Comparison of ENCODE assay signal across 14 cellular contexts in the genomic region with DNA sequence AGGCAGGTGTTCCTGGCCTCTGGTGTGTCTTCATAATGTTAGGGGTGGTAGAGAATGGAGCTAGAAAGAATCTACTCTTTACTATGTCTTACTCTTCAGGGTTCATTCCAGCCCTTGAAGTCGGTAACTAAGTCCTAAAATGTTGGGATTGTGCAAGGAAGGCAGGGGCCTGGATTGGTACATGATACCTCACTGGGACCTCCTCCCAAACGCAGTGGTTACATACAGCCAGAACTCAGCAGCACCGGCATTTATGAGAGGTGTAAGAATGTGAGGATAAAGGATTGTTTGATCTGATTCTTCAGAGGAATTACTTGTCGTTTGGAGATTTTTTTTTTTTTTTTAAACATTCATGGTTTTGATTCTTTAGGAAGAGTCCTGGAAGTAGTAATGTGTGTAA. TPM values are rescaled to one million over a fixed set of nuclear protein-coding genes. Genes with fewer than 3 reads are reported as not detected.
A peak's percentile ranks its signal among the peaks of the same experiment; 100 is the strongest.
DNase-seq lines count a peak whose midpoint lies in the region; ATAC-seq, FAIRE-seq and TF ChIP-seq lines count a peak whose summit lies in the region.
"Had no signal": no experiment of that assay in that cellular context is flagged by ENCODE, and none has a peak within 500 bp of the region (broad histone marks: within the 10 kb centered on the region; RNA-seq: fewer than 3 reads in every experiment).

No MANE protein-coding gene starts in this region.

- intact Hi-C loops in CD8-positive, alpha-beta T cell (cut with DNase I, micrococcal nuclease) = no loop called here
- intact Hi-C loops in PC-9 (cut with micrococcal nuclease; ENCODE audit: unreplicated experiment) = no loop called here

- 87 to 95% methylated on average over 3 to 4 of the region's 4 CpGs for WGBS in endodermal cell (ENCODE audit: insufficient coverage in 1 of 2, insufficient read length in 1 of 2), 2 experiments

- no peaks in the 10 kb centered on the region for H3K9me2 ChIP-seq in PC-9 (ENCODE audit: insufficient read depth)

- H3K4me1 ChIP-seq in CD8-positive, alpha-beta T cell (ENCODE audit: insufficient read depth, low read length) = peaks cover 32% of the 10 kb centered on the region
- peaks cover 56% of the 10 kb centered on the region for H3K4me1 ChIP-seq in PC-9 (replicated peaks; ENCODE audit: insufficient read depth)
- H3K4me1 ChIP-seq in endodermal cell (ENCODE audit: control insufficient read depth, insufficient read depth, low read length) = peaks cover 20% of the 10 kb centered on the region
- peaks cover 20% of the 10 kb centered on the region for H3K4me1 ChIP-seq in rectal smooth muscle tissue (ENCODE audit: control insufficient read depth, insufficient read depth, low read length)

- H3K9me3 ChIP-seq in CD8-positive, alpha-beta T cell (ENCODE audit: low read length) = no peaks in the 10 kb centered on the region
- H3K9me3 ChIP-seq in PC-9 (ENCODE audit: insufficient read depth, low read depth) = no peaks in the 10 kb centered on the region
- no peaks in the 10 kb centered on the region for H3K9me3 ChIP-seq in endodermal cell (ENCODE audit: control insufficient read depth, low read length)

- no peak overlapping the region for H2AFZ ChIP-seq in PC-9

- H4K20me1 ChIP-seq in PC-9 (ENCODE audit: insufficient read depth) = peaks cover 49% of the 10 kb centered on the region

- H3K36me3 ChIP-seq in CD8-positive, alpha-beta T cell (ENCODE audit: insufficient read depth, low read length) = peaks cover 44% of the 10 kb centered on the region
- H3K36me3 ChIP-seq in PC-9 (ENCODE audit: low read depth) (peaks cover 54% of the 10 kb centered on the region), endodermal cell (ENCODE audit: control insufficient read depth, insufficient read depth, low read length) (peaks cover 87% of the 10 kb centered on the region), rectal smooth muscle tissue (ENCODE audit: control insufficient read depth, insufficient read depth, low read length) (peaks cover 15% of the 10 kb centered on the region)

- peaks cover 77% of the 10 kb centered on the region for H3K36me3 Mint-ChIP-seq in CD8-positive, alpha-beta T cell
- H3K36me3 Mint-ChIP-seq in endodermal cell (ENCODE audit: low read depth) = peaks cover 73% of the 10 kb centered on the region

- no peak for DNase-seq in CD8-positive, alpha-beta T cell
- DNase-seq in PC-9 (no peak), endodermal cell (peak; percentile 47), HTR-8/SVneo (ENCODE audit: insufficient read length, low spot score) (no peak), NCI-H1436 treated with DMSO at 0.1 percent for 48 hours (lab: John Stamatoyannopoulos, UW) (no peak)
- DNase-seq in stimulated activated CD4-positive, alpha-beta T cell treated with anti-CD3 and anti-CD28 coated beads, Interleukin-2, amount 100 ng/mL, for 48 hours = no peak
- DNase-seq: activated CD4-positive, alpha-beta T cell treated with anti-CD3 and anti-CD28 coated beads, Interleukin-2, amount 50 U/mL, for 4 hours; brain microvascular endothelial cell; KG1; NCI-H226; retina; SIG-M5 had no signal

- FAIRE-seq in HTR-8/SVneo (lab: Jason Lieb, UNC) = no peak

- no TSS peak for BruUV-seq in PC-9 (replicated peaks; lab: Mats Ljungman, UMichigan)

- H3F3A ChIP-seq in PC-9 (ENCODE audit: insufficient read depth, low read depth) = peaks cover 94% of the 10 kb centered on the region

- H3K27ac ChIP-seq in CD8-positive, alpha-beta T cell (ENCODE audit: low read depth, low read length) = no peak overlapping the region
- H3K27ac ChIP-seq in PC-9 = peak overlapping the region; percentile 49
- no peak overlapping the region for H3K27ac ChIP-seq in endodermal cell (ENCODE audit: low read depth, low read length)
- H3K27ac ChIP-seq in rectal smooth muscle tissue (ENCODE audit: low read depth, low read length) = peak overlapping the region; percentile 6
- H3K27ac ChIP-seq: brain microvascular endothelial cell had no signal

- H3K4me2 ChIP-seq in PC-9 = no peak overlapping the region

- CTCF ChIA-PET in CD8-positive, alpha-beta T cell (lab: Charles Lee) = interaction anchor here (1.0 to 2.6 kb wide), 3 partner anchors 25 to 41 kb away, joined by 3 to 26 read pairs (median 3); no protein-coding TSS in a partner anchor
- CTCF ChIA-PET in PC-9 (lab: Charles Lee) = interaction anchor here (0.6 kb wide), 1 partner anchor 24 kb away, joined by 3 read pairs; no protein-coding TSS in a partner anchor

- H3K27me3 Mint-ChIP-seq in CD8-positive, alpha-beta T cell (ENCODE audit: low read depth) = no peaks in the 10 kb centered on the region
- H3K27me3 Mint-ChIP-seq in endodermal cell (ENCODE audit: insufficient read depth) = no peaks in the 10 kb centered on the region

- peak overlapping the region; percentile 84 for H3K27ac Mint-ChIP-seq in CD8-positive, alpha-beta T cell
- peak overlapping the region; percentile 71 for H3K27ac Mint-ChIP-seq in endodermal cell

- no peaks in the 10 kb centered on the region for H3K27me3 ChIP-seq in CD8-positive, alpha-beta T cell (ENCODE audit: insufficient read depth, low read length)
- H3K27me3 ChIP-seq in PC-9 (ENCODE audit: insufficient read depth, low read depth) (no peaks in the 10 kb centered on the region), endodermal cell (ENCODE audit: control insufficient read depth, insufficient read depth, low read length, poor library complexity, severe bottlenecking) (no peaks in the 10 kb centered on the region), rectal smooth muscle tissue (ENCODE audit: control insufficient read depth, insufficient read depth, low read length) (no peaks in the 10 kb centered on the region)
- H3K27me3 ChIP-seq: brain microvascular endothelial cell had no signal

- H3K79me2 ChIP-seq in PC-9 (ENCODE audit: low read depth) = peaks cover 88% of the 10 kb centered on the region

- H3K4me3 ChIP-seq in CD8-positive, alpha-beta T cell (ENCODE audit: low read depth, low read length) = no peak overlapping the region
- H3K4me3 ChIP-seq in PC-9 (no peak overlapping the region), endodermal cell (ENCODE audit: low read length) (no peak overlapping the region), rectal smooth muscle tissue (ENCODE audit: low read length) (no peak overlapping the region)

- no peaks in the 10 kb centered on the region for H3K9me3 Mint-ChIP-seq in CD8-positive, alpha-beta T cell
- H3K9me3 Mint-ChIP-seq in endodermal cell = no peaks in the 10 kb centered on the region

- H3K9ac ChIP-seq in endodermal cell (ENCODE audit: extremely low read depth, low read length, poor library complexity, severe bottlenecking) (no peak overlapping the region), rectal smooth muscle tissue (ENCODE audit: low read length) (no peak overlapping the region)

- peaks cover 63% of the 10 kb centered on the region for H3K4me1 Mint-ChIP-seq in CD8-positive, alpha-beta T cell (ENCODE audit: low read depth)
- H3K4me1 Mint-ChIP-seq in endodermal cell = peaks cover 52% of the 10 kb centered on the region

- no peak overlapping the region for H3K4me3 Mint-ChIP-seq in CD8-positive, alpha-beta T cell
- no peak overlapping the region for H3K4me3 Mint-ChIP-seq in endodermal cell

- no peak for ATAC-seq in CD8-positive, alpha-beta T cell
- ATAC-seq in GM21576 (IDR thresholded peaks at IDR 0.05; ENCODE audit: unreplicated experiment) = no peak

- no peak for TF ChIP-seq CTCF in CD8-positive, alpha-beta T cell (IDR thresholded peaks at IDR 0.05)
- TF ChIP-seq CTCF in PC-9 (conservative IDR thresholded peaks at IDR 0.05) (no peak), endodermal cell (conservative IDR thresholded peaks at IDR 0.05) (no peak)

- POLR2A ChIA-PET in CD8-positive, alpha-beta T cell (lab: Charles Lee) = interaction anchor here (6.2 kb wide), 1 partner anchor 18 kb away, joined by 40 read pairs; a partner anchor contains a TSS
- POLR2A ChIA-PET in PC-9 (lab: Charles Lee; ENCODE audit: unreplicated experiment) = no interaction called here

RNA-seq across cellular contexts. Expression of a gene that starts 6.9 kb away (rescaled TPM):
- 1 to 10 TPM; 7.6 to 7.9 TPM for total RNA-seq in CD8-positive, alpha-beta T cell
- total RNA-seq in PC-9 (2021) (20.5 and 25.1 TPM in 2 replicates), endodermal cell (10 to 100 TPM in 1 of 2 donors, 1 to 10 TPM in 1; 9.6 to 14.4 TPM)
- polyA plus RNA-seq in endodermal cell (2013, experiment 1 of 2) = 9.8 TPM
- polyA plus RNA-seq in endodermal cell (2013, experiment 2 of 2) = 9.0 TPM

RNA-seq across cellular contexts. Expression of a gene that starts 18.2 kb away (rescaled TPM):
- 100 to 1,000 TPM; 184 to 187 TPM for total RNA-seq in CD8-positive, alpha-beta T cell
- total RNA-seq in PC-9 (2021) (241 and 243 TPM in 2 replicates), endodermal cell (100 to 1,000 TPM; 277 to 292 TPM)
- polyA plus RNA-seq in endodermal cell (2013, experiment 1 of 2) = 259 TPM
- 244 TPM for polyA plus RNA-seq in endodermal cell (2013, experiment 2 of 2)

Comparison
In these comparisons a context has a peak if more than half of its experiments do, and no peak if none do; other contexts are left out.
1. H3K27ac ChIP-seq: peak in PC-9 (single experiment) and rectal smooth muscle tissue (single experiment); none in CD8-positive, alpha-beta T cell (single experiment) and endodermal cell (single experiment).